ENCODE assay signal across 1 cellular context in genomic region chr6:44203955-44204354, GRCh38.
TF ChIP-seq lines count a peak whose summit lies in the region.

No MANE protein-coding gene starts in this region.

TF ChIP-seq in K562, 482 proteins besides CTCF, POLR2A, EP300 and RAD21 (continued from another document and continues in another):
- TF ChIP-seq TFAP4 (CRISPR knock-in tag; IDR thresholded peaks at IDR 0.05; ENCODE audit: borderline replicate concordance) (peak; percentile 70), RBM39 (optimal IDR thresholded peaks at IDR 0.05; ENCODE audit: low read depth, low read length) (no peak), ZNF224 (CRISPR knock-in tag; IDR thresholded peaks at IDR 0.05) (no peak), RCOR1 (IDR thresholded peaks at IDR 0.05; ENCODE audit: borderline replicate concordance in 1 of 2, low read depth in 2 of 2, low read length in 2 of 2) (peak in 1 of 2 experiments; percentile 65; a peak in 1 of 4 replicates), FOXA3 (CRISPR knock-in tag; conservative IDR thresholded peaks at IDR 0.05 in 1 of 2, IDR thresholded peaks at IDR 0.05 in 1 of 2) (no peak), CLOCK (CRISPR knock-in tag; IDR thresholded peaks at IDR 0.05; ENCODE audit: borderline replicate concordance) (no peak), KLF1 (tag; IDR thresholded peaks at IDR 0.05) (no peak), ZNF23 (CRISPR knock-in tag; IDR thresholded peaks at IDR 0.05) (no peak), FOXJ2 (tag; IDR thresholded peaks at IDR 0.05) (no peak), MITF (IDR thresholded peaks at IDR 0.05) (no peak), ZNF124 (CRISPR knock-in tag; IDR thresholded peaks at IDR 0.05) (no peak), VEZF1 (CRISPR knock-in tag; IDR thresholded peaks at IDR 0.05) (0 out of 2 replicates have a peak, but pooled peaks have one; percentile 41), SP1 (CRISPR knock-in tag; IDR thresholded peaks at IDR 0.05) (no peak), BRD9 (IDR thresholded peaks at IDR 0.05; ENCODE audit: low read depth, partially characterized antibody) (no peak), KLF13 (tag; IDR thresholded peaks at IDR 0.05; ENCODE audit: borderline replicate concordance, low read depth) (no peak), MNT (conservative IDR thresholded peaks at IDR 0.05) (no peak; a peak in 1 of 4 replicates), ZBTB40 (IDR thresholded peaks at IDR 0.05) (no peak), ZBTB40 (CRISPR knock-in tag; IDR thresholded peaks at IDR 0.05) (no peak), ZNF717 (CRISPR knock-in tag; IDR thresholded peaks at IDR 0.05) (no peak), XRCC3 (IDR thresholded peaks at IDR 0.05) (no peak), ZBTB49 (CRISPR knock-in tag; IDR thresholded peaks at IDR 0.05; ENCODE audit: borderline replicate concordance) (no peak), ELF4 (CRISPR knock-in tag; IDR thresholded peaks at IDR 0.05) (no peak), NUFIP1 (IDR thresholded peaks at IDR 0.05; ENCODE audit: partially characterized antibody) (no peak), NFIC (IDR thresholded peaks at IDR 0.05) (no peak), CEBPZ (IDR thresholded peaks at IDR 0.05; ENCODE audit: borderline replicate concordance, low read depth, low read length) (no peak), ID3 (CRISPR knock-in tag; IDR thresholded peaks at IDR 0.05) (no peak), ID3 (tag; IDR thresholded peaks at IDR 0.05) (no peak), ZNF449 (CRISPR knock-in tag; IDR thresholded peaks at IDR 0.05) (no peak), PCBP1 (IDR thresholded peaks at IDR 0.05; ENCODE audit: low read depth, low read length, poor library complexity, severe bottlenecking) (no peak)
